1 cellular context compared by ENCODE assay signal in the genomic region with DNA sequence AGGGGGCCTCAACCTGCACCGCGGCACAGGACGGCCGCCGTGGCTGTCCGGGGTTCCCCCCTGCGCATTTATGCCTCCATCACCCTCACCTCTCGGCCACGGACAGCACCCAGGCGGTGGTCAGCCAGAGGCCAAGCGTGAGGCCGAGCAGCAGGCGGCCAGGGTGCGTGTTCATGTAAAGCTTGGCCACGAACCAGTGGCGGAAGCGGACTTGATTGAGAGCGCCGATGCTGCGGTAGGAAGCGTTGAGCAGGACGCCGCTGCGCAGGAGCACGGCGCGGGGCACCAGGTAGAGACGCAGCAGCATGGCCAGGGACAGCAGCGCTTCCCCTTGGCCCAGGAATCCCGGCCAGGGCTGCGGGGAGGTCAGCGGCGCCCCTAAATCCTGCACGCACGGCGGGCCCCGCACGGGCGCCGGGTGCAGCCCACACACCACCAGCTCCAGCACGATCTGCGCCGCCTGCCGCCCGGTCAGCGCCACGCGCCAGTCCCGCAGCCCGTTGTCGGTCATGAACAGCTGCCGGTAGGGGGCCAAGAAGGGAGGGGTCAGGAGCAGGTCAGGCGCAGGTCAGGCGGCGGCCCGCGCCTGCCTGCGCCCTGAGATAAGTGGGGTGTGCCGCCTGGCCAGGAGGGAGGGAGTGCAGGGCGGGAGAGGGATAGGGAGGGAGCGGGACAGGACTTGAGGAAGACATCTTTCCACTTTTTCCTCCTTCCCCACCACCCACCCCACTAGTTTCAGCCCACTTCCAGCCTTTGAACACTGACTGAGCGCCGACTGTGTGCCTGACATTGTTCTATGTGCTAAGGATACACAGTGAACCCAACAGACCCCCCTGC.
TF ChIP-seq lines count a peak whose summit lies in the region.

No MANE protein-coding gene starts in this region.

TF ChIP-seq in HEK293T, 16 proteins besides CTCF, POLR2A, EP300 and RAD21:
- no peak for TF ChIP-seq FOXA1 (IDR thresholded peaks at IDR 0.05)
- TF ChIP-seq, protein P1, sequence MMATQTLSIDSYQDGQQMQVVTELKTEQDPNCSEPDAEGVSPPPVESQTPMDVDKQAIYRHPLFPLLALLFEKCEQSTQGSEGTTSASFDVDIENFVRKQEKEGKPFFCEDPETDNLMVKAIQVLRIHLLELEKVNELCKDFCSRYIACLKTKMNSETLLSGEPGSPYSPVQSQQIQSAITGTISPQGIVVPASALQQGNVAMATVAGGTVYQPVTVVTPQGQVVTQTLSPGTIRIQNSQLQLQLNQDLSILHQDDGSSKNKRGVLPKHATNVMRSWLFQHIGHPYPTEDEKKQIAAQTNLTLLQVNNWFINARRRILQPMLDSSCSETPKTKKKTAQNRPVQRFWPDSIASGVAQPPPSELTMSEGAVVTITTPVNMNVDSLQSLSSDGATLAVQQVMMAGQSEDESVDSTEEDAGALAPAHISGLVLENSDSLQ (IDR thresholded peaks at IDR 0.05) = peak; percentile 14; the same call in 1 of the 2 replicates
